1 cellular context compared by ENCODE assay signal in genomic region chr1:65172936-65173335, GRCh38.
TF ChIP-seq lines count a peak whose summit lies in the region.

No MANE protein-coding gene starts in this region.

TF ChIP-seq in HCT116, 20 proteins besides CTCF, POLR2A, EP300 and RAD21 (continued from another document):
- TF ChIP-seq REST (IDR thresholded peaks at IDR 0.05; ENCODE audit: low read depth) = no peak
